Comparison of ENCODE assay signal across 18 cellular contexts in the genomic region with DNA sequence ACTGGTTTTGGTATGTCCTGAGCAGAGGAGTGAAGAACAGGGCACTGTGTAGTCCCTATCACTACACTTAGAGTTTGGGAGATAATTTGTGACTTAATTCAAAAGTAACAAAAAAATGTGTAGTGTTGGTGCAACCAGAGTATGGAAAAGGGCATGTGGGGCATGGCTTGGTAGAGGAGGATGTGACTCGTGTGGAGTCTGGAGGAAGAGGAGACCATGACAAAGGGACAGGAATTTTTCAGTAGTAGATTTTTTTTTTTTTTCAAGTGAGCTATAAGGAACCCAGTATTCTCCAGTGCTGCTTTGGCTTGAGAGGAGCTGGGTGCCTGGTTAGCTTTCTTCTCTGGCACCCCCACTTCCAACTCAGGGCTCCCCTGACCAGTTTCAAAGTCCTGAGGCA. TPM values are rescaled to one million over a fixed set of nuclear protein-coding genes. Genes with fewer than 3 reads are reported as not detected.
DNase-seq lines count a peak whose midpoint lies in the region; ATAC-seq and TF ChIP-seq lines count a peak whose summit lies in the region.
"Had no signal": no experiment of that assay in that cellular context is flagged by ENCODE, and none has a peak within 500 bp of the region (broad histone marks: within the 10 kb centered on the region; RNA-seq: fewer than 3 reads in every experiment).

No MANE protein-coding gene starts in this region.

- no peak for TF ChIP-seq CTCF in HCT116 (IDR thresholded peaks at IDR 0.05 in 2 of 3, conservative IDR thresholded peaks at IDR 0.05 in 1 of 3; ENCODE audit: borderline replicate concordance in 1 of 3, insufficient read depth in 1 of 3, low read depth in 2 of 3, low read length in 2 of 3)

- POLR2A ChIA-PET in HCT116 (lab: Charles Lee), result no interaction called here
- POLR2A ChIA-PET in activated CD8-positive, alpha-beta T cell treated with anti-CD3 and anti-CD28 coated beads, Interleukin-2, amount 10 ng/mL, durations not matched to agents 7 days and 5 days (lab: Charles Lee), result no interaction called here

- no peaks in the 10 kb centered on the region for H3K9me3 ChIP-seq in CD4-positive, CD25-positive, alpha-beta regulatory T cell (ENCODE audit: control insufficient read depth in 2 of 2, low read length in 2 of 2)
- H3K9me3 ChIP-seq in HCT116 (ENCODE audit: control insufficient read depth in 1 of 2, insufficient read depth in 1 of 2, low read depth in 1 of 2, low read length in 2 of 2), result no peaks in the 10 kb centered on the region
- H3K9me3 ChIP-seq: BE2C, neutrophil had no signal

- H4K20me1 ChIP-seq in HCT116 (ENCODE audit: insufficient read depth), result no peaks in the 10 kb centered on the region

- H3K27me3 Mint-ChIP-seq in CD4-positive, CD25-positive, alpha-beta regulatory T cell, result no peaks in the 10 kb centered on the region
- H3K27me3 Mint-ChIP-seq in activated CD8-positive, alpha-beta T cell treated with anti-CD3 and anti-CD28 coated beads, Interleukin-2, amount 10 ng/mL, durations not matched to agents 7 days and 5 days (ENCODE audit: low read depth), result no peaks in the 10 kb centered on the region

- intact Hi-C loops in HCT116 (cut with micrococcal nuclease), result no loop called here

- H3K79me2 ChIP-seq in HCT116 (ENCODE audit: insufficient read depth, low read length), result peaks cover 5% of the 10 kb centered on the region

- peak overlapping the region in 2 of 3 donors; percentile 33 to 47 for H3K27ac Mint-ChIP-seq in CD4-positive, CD25-positive, alpha-beta regulatory T cell
- peak overlapping the region; percentile 1 for H3K27ac Mint-ChIP-seq in activated CD8-positive, alpha-beta T cell treated with anti-CD3 and anti-CD28 coated beads, Interleukin-2, amount 10 ng/mL, durations not matched to agents 7 days and 5 days

- H2AFZ ChIP-seq in HCT116 (ENCODE audit: low read depth, low read length, poor library complexity, severe bottlenecking), result no peak overlapping the region

- H3K4me3 Mint-ChIP-seq in CD4-positive, CD25-positive, alpha-beta regulatory T cell, result peak overlapping the region in 1 of 4 donors; percentile 49
- H3K4me3 Mint-ChIP-seq in activated CD8-positive, alpha-beta T cell treated with anti-CD3 and anti-CD28 coated beads, Interleukin-2, amount 10 ng/mL, durations not matched to agents 7 days and 5 days, result no peak overlapping the region

- no peaks in the 10 kb centered on the region for H3K27me3 ChIP-seq in CD4-positive, CD25-positive, alpha-beta regulatory T cell (ENCODE audit: control insufficient read depth, insufficient read depth, low read length)
- H3K27me3 ChIP-seq in HCT116 (ENCODE audit: insufficient read depth, low read length), result no peaks in the 10 kb centered on the region
- H3K27me3 ChIP-seq: BE2C, neutrophil had no signal

- H3K36me3 ChIP-seq in CD4-positive, CD25-positive, alpha-beta regulatory T cell (ENCODE audit: control insufficient read depth, insufficient read depth, low read length), result peaks cover 3% of the 10 kb centered on the region
- no peaks in the 10 kb centered on the region for H3K36me3 ChIP-seq in HCT116 (ENCODE audit: control insufficient read depth in 1 of 2, insufficient read depth in 2 of 2, low read length in 2 of 2)
- H3K36me3 ChIP-seq: BE2C, neutrophil had no signal

- peaks cover 24% of the 10 kb centered on the region for H3K36me3 Mint-ChIP-seq in CD4-positive, CD25-positive, alpha-beta regulatory T cell
- H3K36me3 Mint-ChIP-seq in activated CD8-positive, alpha-beta T cell treated with anti-CD3 and anti-CD28 coated beads, Interleukin-2, amount 10 ng/mL, durations not matched to agents 7 days and 5 days (ENCODE audit: low read depth), result peaks cover 40% of the 10 kb centered on the region

- H3K4me3 ChIP-seq in CD4-positive, CD25-positive, alpha-beta regulatory T cell (ENCODE audit: low read depth, low read length), result no peak overlapping the region
- no peak overlapping the region for H3K4me3 ChIP-seq in HCT116 (replicated peaks in 1 of 2; ENCODE audit: low read depth in 1 of 2, low read length in 2 of 2)
- H3K4me3 ChIP-seq: K562 had no signal

- no peak for DNase-seq in CD4-positive, CD25-positive, alpha-beta regulatory T cell
- no peak for DNase-seq in HCT116 (ENCODE audit: low read depth, low spot score)
- DNase-seq in activated CD8-positive, alpha-beta T cell treated with anti-CD3 and anti-CD28 coated beads, Interleukin-2, amount 10 ng/mL, durations not matched to agents 7 days and 5 days, result no peak
- peak; percentile 24 for DNase-seq in hepatic stellate cell (ENCODE audit: low spot score)
- no peak for DNase-seq in C1 segment of cervical spinal cord (lab: John Stamatoyannopoulos, UW)
- DNase-seq in NCI-H2196 (lab: John Stamatoyannopoulos, UW; ENCODE audit: unreplicated experiment), result no peak
- DNase-seq in NOMO-1 (lab: John Stamatoyannopoulos, UW; ENCODE audit: unreplicated experiment in 2 of 2), result no peak
- DNase-seq: activated CD4-positive, CD25-positive, alpha-beta regulatory T cell; BE2C; Calu3; foreskin melanocyte; hippocampal formation; NCI-H1694; NCI-H226; stimulated activated CD4-positive, alpha-beta T cell treated with anti-CD3 and anti-CD28 coated beads, Interleukin-4, amount 100 ng/mL, for 4 hours had no signal

- no peak overlapping the region for H3K27ac ChIP-seq in CD4-positive, CD25-positive, alpha-beta regulatory T cell (ENCODE audit: insufficient read depth, low read length, poor library complexity, severe bottlenecking)
- H3K27ac ChIP-seq in HCT116 (ENCODE audit: low read depth, low read length), result no peak overlapping the region
- H3K27ac ChIP-seq: neutrophil had no signal

- H3K4me1 ChIP-seq in CD4-positive, CD25-positive, alpha-beta regulatory T cell (ENCODE audit: control insufficient read depth, insufficient read depth, low read length, poor library complexity, severe bottlenecking), result peaks cover 17% of the 10 kb centered on the region
- peaks cover 3 to 19% of the 10 kb centered on the region in 2 experiments; a peak in 2 of 4 replicates for H3K4me1 ChIP-seq in HCT116 (ENCODE audit: control insufficient read depth in 1 of 2, insufficient read depth in 2 of 2, low read length in 2 of 2)
- H3K4me1 ChIP-seq: BE2C had no signal

- RAD21 ChIA-PET in HCT116 (lab: Charles Lee; ENCODE audit: low non-redundant PET in 1 of 2, low total read pairs in 2 of 2, uncharacterized antibody in 2 of 2, unreplicated experiment in 2 of 2), result no interaction called here

- no peak for TF ChIP-seq RAD21 in HCT116 (IDR thresholded peaks at IDR 0.05; ENCODE audit: low read depth)

- H3K9me2 ChIP-seq in HCT116 (ENCODE audit: insufficient read depth), result no peaks in the 10 kb centered on the region

- peak overlapping the region; percentile 28; the same call in 1 of the 2 replicates for H3K4me2 ChIP-seq in HCT116 (ENCODE audit: low read length)

- H3K9ac ChIP-seq in HCT116 (ENCODE audit: low read length), result no peak overlapping the region

- no peak for ATAC-seq in CD4-positive, CD25-positive, alpha-beta regulatory T cell (ENCODE audit: low read depth in 2 of 2)
- ATAC-seq in HCT116 (no peak), HG03342 (IDR thresholded peaks at IDR 0.05; ENCODE audit: unreplicated experiment) (no peak)
- ATAC-seq in activated CD8-positive, alpha-beta T cell treated with anti-CD3 and anti-CD28 coated beads, Interleukin-2, amount 10 ng/mL, durations not matched to agents 7 days and 5 days, result no peak
- ATAC-seq: K562 had no signal

- peaks cover 18 to 51% (median 36%) of the 10 kb centered on the region in 4 donors for H3K4me1 Mint-ChIP-seq in CD4-positive, CD25-positive, alpha-beta regulatory T cell
- peaks cover 25% of the 10 kb centered on the region for H3K4me1 Mint-ChIP-seq in activated CD8-positive, alpha-beta T cell treated with anti-CD3 and anti-CD28 coated beads, Interleukin-2, amount 10 ng/mL, durations not matched to agents 7 days and 5 days (ENCODE audit: low read depth)

- TF ChIP-seq POLR2A in HCT116 (IDR thresholded peaks at IDR 0.05; ENCODE audit: borderline replicate concordance, extremely low read depth, insufficient read depth, insufficient read length), result no peak

- no TSS peak for BruUV-seq in HCT116 (replicated peaks; lab: Mats Ljungman, UMichigan)

- CTCF ChIA-PET in HCT116 (lab: Charles Lee), result no interaction called here
- CTCF ChIA-PET in activated CD8-positive, alpha-beta T cell treated with anti-CD3 and anti-CD28 coated beads, Interleukin-2, amount 10 ng/mL, durations not matched to agents 7 days and 5 days (lab: Charles Lee), result interaction anchor here (0.8 to 1.6 kb wide), 2 partner anchors 9 to 83 kb away, joined by 3 read pairs; no protein-coding TSS in a partner anchor

- H3K9me3 Mint-ChIP-seq in CD4-positive, CD25-positive, alpha-beta regulatory T cell, result peaks cover 0 to 3% (median 0%) of the 10 kb centered on the region in 7 donors
- H3K9me3 Mint-ChIP-seq in activated CD8-positive, alpha-beta T cell treated with anti-CD3 and anti-CD28 coated beads, Interleukin-2, amount 10 ng/mL, durations not matched to agents 7 days and 5 days (ENCODE audit: insufficient read depth), result no peaks in the 10 kb centered on the region

TF ChIP-seq in HCT116, 20 proteins besides CTCF, POLR2A, EP300 and RAD21 (continues in another document):
- TF ChIP-seq SP1 (IDR thresholded peaks at IDR 0.05; ENCODE audit: low read depth) (no peak), FOSL1 (IDR thresholded peaks at IDR 0.05; ENCODE audit: low read depth) (no peak)

RNA-seq across cellular contexts. Expression of gene MTRES1, which starts 5.1 kb away (rescaled TPM):
- 13.7 TPM for total RNA-seq in CD4-positive, CD25-positive, alpha-beta regulatory T cell
- 10 to 100 TPM; 15.1 to 18.0 (median 16.3) TPM for polyA plus RNA-seq in CD4-positive, CD25-positive, alpha-beta regulatory T cell
- 12.7 TPM for total RNA-seq in HCT116 (2021; ENCODE audit: unreplicated experiment)
- polyA plus RNA-seq in HCT116 (2012), result 3.1 and 6.4 TPM in 2 replicates
- 10 to 100 TPM; 14.8 to 18.1 TPM for total RNA-seq in activated CD8-positive, alpha-beta T cell treated with anti-CD3 and anti-CD28 coated beads, Interleukin-2, amount 10 ng/mL, durations not matched to agents 7 days and 5 days

RNA-seq across cellular contexts. Expression of gene CD24, which starts 58.6 kb away (rescaled TPM):
- 0.17 TPM for total RNA-seq in CD4-positive, CD25-positive, alpha-beta regulatory T cell
- polyA plus RNA-seq in CD4-positive, CD25-positive, alpha-beta regulatory T cell, result under 1 TPM in 3 of 4 donors, not detected in 1; 0.19 to 0.39 (median 0.21) TPM
- total RNA-seq in HCT116 (2021; ENCODE audit: unreplicated experiment), result 7.3 TPM
- polyA plus RNA-seq in HCT116 (2012), result 3.0 and 3.6 TPM in 2 replicates
- total RNA-seq in activated CD8-positive, alpha-beta T cell treated with anti-CD3 and anti-CD28 coated beads, Interleukin-2, amount 10 ng/mL, durations not matched to agents 7 days and 5 days, result not detected
